ENCODE assay signal across 9 cellular contexts in the genomic region with DNA sequence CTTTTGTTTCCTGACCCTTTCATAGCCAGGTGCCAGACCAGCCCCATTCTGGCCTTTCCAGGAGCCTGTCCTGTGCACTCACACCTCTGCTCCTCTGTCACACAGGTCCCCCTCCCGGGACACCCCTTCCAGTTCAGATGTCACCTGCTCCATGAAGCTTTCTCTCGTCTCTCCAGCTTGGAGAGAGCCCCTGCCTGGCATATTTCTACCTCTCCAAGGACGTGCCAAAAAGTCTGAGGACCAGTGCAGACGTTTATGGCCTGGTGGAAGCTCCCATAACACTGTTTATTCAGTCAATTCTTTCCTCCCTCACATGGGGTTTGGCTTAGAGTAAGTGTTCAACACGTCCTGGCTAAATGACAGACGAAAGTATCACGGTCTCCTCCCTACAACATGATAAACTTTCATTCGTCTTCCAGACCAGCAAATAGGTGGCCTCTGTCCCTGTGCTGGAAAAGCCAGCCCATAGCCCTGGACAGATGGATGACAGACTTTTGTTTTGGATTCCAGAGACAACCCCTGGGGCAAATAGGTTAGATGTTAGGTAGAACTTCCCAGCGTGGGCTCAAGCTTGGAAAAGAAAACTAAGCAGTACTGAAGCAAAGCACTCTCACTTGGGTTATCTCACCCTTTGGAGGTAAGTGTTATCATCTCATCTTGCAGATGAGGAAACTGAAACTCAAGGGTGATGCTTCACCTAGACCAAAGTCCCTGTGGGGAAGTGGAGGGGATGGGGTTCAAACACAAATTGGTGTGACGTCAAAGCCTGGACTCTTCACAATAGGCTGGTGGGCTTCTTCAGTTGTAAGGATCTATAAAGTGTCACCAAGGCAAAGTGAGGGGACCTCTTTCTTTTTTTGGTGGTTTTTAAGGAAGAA. TPM values are rescaled to one million over a fixed set of nuclear protein-coding genes. Genes with fewer than 3 reads are reported as not detected.
DNase-seq lines count a peak whose midpoint lies in the region; ATAC-seq and TF ChIP-seq lines count a peak whose summit lies in the region.
"Had no signal": no experiment of that assay in that cellular context is flagged by ENCODE, and none has a peak within 500 bp of the region (broad histone marks: within the 10 kb centered on the region; RNA-seq: fewer than 3 reads in every experiment).

No MANE protein-coding gene starts in this region.

- no peaks in the 10 kb centered on the region for H3K9me3 ChIP-seq in gastroesophageal sphincter

- TF ChIP-seq EP300 in gastroesophageal sphincter (IDR thresholded peaks at IDR 0.05): no peak

- H3K36me3 Mint-ChIP-seq in WTC11: no peaks in the 10 kb centered on the region

- no peaks in the 10 kb centered on the region for H3K27me3 ChIP-seq in gastroesophageal sphincter

- peaks cover 36% of the 10 kb centered on the region for H3K4me1 Mint-ChIP-seq in WTC11
- peaks cover 59% of the 10 kb centered on the region for H3K4me1 Mint-ChIP-seq in stimulated activated naive CD8-positive, alpha-beta T cell treated with anti-CD3 and anti-CD28 coated beads, Interleukin-15, amount 100 ng/mL, for 72 hours

- peak overlapping the region; percentile 72 to 90 for H3K4me3 ChIP-seq in gastroesophageal sphincter

- ATAC-seq in WTC11 (no peak), gastroesophageal sphincter (no peak), GM21423 (IDR thresholded peaks at IDR 0.05; ENCODE audit: unreplicated experiment) (no peak), HG02623 (IDR thresholded peaks at IDR 0.05; ENCODE audit: unreplicated experiment) (no peak), GM18520 (IDR thresholded peaks at IDR 0.05; ENCODE audit: unreplicated experiment) (no peak)
- peak; percentile 68 for ATAC-seq in stimulated activated naive CD8-positive, alpha-beta T cell treated with anti-CD3 and anti-CD28 coated beads, Interleukin-15, amount 100 ng/mL, for 72 hours

- peaks cover 22% of the 10 kb centered on the region for H3K27me3 Mint-ChIP-seq in WTC11 (ENCODE audit: low read depth)
- H3K27me3 Mint-ChIP-seq in stimulated activated naive CD8-positive, alpha-beta T cell treated with anti-CD3 and anti-CD28 coated beads, Interleukin-15, amount 100 ng/mL, for 72 hours: no peaks in the 10 kb centered on the region

- TF ChIP-seq POLR2A in gastroesophageal sphincter (IDR thresholded peaks at IDR 0.05): peak in 1 of 2 donors; percentile 9

- DNase-seq in DMS 273 (lab: John Stamatoyannopoulos, UW; ENCODE audit: unreplicated experiment): peak; percentile 33
- no peak for DNase-seq in DMS 273 treated with DMSO at 0.1 percent for 48 hours (lab: John Stamatoyannopoulos, UW)
- no peak for DNase-seq in WTC11 (ENCODE audit: low spot score)
- DNase-seq in stimulated activated naive CD8-positive, alpha-beta T cell treated with anti-CD3 and anti-CD28 coated beads, Interleukin-15, amount 100 ng/mL, for 72 hours: peak; percentile 29 to 56

- peak overlapping the region; percentile 82 to 96 (median 92) for H3K27ac ChIP-seq in gastroesophageal sphincter
- H3K27ac ChIP-seq: SK-N-MC had no signal

- CTCF ChIA-PET in WTC11 (lab: Charles Lee): interaction anchor here (0.9 to 1.9 kb wide), 2 partner anchors 19 to 98 kb away, joined by 3 to 6 read pairs; no protein-coding TSS in a partner anchor

- 11 to 16% methylated on average over 7 to 8 of the region's 10 CpGs for WGBS in gastroesophageal sphincter (ENCODE audit: low coverage in 1 of 2), 2 donors

- peak overlapping the region; percentile 79 for H3K4me3 Mint-ChIP-seq in WTC11
- H3K4me3 Mint-ChIP-seq in stimulated activated naive CD8-positive, alpha-beta T cell treated with anti-CD3 and anti-CD28 coated beads, Interleukin-15, amount 100 ng/mL, for 72 hours: peak overlapping the region; percentile 90 to 92

- POLR2A ChIA-PET in WTC11 (lab: Charles Lee): interaction anchor here (1.2 kb wide), 1 partner anchor 25 kb away, joined by 3 read pairs; no protein-coding TSS in a partner anchor

- H3K9me3 Mint-ChIP-seq in WTC11: no peaks in the 10 kb centered on the region
- no peaks in the 10 kb centered on the region for H3K9me3 Mint-ChIP-seq in stimulated activated naive CD8-positive, alpha-beta T cell treated with anti-CD3 and anti-CD28 coated beads, Interleukin-15, amount 100 ng/mL, for 72 hours

- no peak for TF ChIP-seq CTCF in WTC11 (IDR thresholded peaks at IDR 0.05)
- no peak for TF ChIP-seq CTCF in gastroesophageal sphincter (IDR thresholded peaks at IDR 0.05)

- no peak overlapping the region for H3K27ac Mint-ChIP-seq in WTC11
- H3K27ac Mint-ChIP-seq in stimulated activated naive CD8-positive, alpha-beta T cell treated with anti-CD3 and anti-CD28 coated beads, Interleukin-15, amount 100 ng/mL, for 72 hours: peak overlapping the region; percentile 89 to 92

- H3K4me1 ChIP-seq in gastroesophageal sphincter: peaks cover 23 to 94% (median 51%) of the 10 kb centered on the region in 3 donors

- H3K36me3 ChIP-seq in gastroesophageal sphincter: no peaks in the 10 kb centered on the region

TF ChIP-seq in WTC11, 78 proteins besides CTCF, POLR2A, EP300 and RAD21 (continues in another document):
- TF ChIP-seq ZNF396 (CRISPR knock-in tag; IDR thresholded peaks at IDR 0.05; ENCODE audit: borderline replicate concordance) (no peak), GRHL2 (CRISPR knock-in tag; IDR thresholded peaks at IDR 0.05; ENCODE audit: insufficient replicate concordance, severe bottlenecking) (no peak), CBFB (CRISPR knock-in tag; IDR thresholded peaks at IDR 0.05; ENCODE audit: low read depth) (no peak), NFATC4 (CRISPR knock-in tag; IDR thresholded peaks at IDR 0.05) (no peak), ZNF219 (CRISPR knock-in tag; IDR thresholded peaks at IDR 0.05; ENCODE audit: borderline replicate concordance) (no peak), JAZF1 (CRISPR knock-in tag; IDR thresholded peaks at IDR 0.05) (no peak), ETV6 (CRISPR knock-in tag; IDR thresholded peaks at IDR 0.05) (no peak), FOXP1 (CRISPR knock-in tag; IDR thresholded peaks at IDR 0.05; ENCODE audit: borderline replicate concordance) (no peak)
- TF ChIP-seq, protein P1, sequence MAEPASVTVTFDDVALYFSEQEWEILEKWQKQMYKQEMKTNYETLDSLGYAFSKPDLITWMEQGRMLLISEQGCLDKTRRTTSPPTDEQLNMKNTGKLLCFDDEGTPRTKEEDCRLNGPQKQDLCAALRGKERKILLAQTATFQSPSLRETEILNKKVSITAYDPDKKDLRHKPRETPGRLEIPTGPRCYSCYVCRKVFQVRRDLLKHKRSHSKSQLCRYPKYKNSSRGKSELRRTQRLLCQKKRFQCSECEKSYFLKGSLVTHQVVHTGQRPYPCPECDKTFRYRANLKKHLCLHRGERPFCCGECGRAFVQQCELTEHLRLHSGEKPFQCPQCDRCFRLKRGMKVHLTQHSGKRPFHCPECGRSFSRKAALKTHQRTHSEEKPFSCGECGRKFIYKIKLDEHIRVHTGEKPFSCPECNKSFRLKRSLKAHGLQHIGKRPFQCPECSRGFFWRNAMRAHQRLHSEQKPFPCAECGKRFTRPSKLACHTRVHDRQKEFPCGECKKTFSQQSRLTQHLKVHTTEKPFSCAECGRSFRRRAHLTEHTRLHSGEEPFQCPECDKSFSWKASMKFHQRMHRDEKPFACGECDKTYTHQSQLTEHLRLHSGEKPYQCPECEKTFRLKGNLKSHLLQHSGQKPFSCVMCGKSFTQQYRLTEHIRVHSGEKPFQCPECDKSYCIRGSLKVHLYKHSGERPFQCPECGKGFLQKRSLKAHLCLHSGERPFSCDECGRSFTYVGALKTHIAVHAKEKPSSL (CRISPR knock-in tag; conservative IDR thresholded peaks at IDR 0.05): no peak
- TF ChIP-seq, protein P2, sequence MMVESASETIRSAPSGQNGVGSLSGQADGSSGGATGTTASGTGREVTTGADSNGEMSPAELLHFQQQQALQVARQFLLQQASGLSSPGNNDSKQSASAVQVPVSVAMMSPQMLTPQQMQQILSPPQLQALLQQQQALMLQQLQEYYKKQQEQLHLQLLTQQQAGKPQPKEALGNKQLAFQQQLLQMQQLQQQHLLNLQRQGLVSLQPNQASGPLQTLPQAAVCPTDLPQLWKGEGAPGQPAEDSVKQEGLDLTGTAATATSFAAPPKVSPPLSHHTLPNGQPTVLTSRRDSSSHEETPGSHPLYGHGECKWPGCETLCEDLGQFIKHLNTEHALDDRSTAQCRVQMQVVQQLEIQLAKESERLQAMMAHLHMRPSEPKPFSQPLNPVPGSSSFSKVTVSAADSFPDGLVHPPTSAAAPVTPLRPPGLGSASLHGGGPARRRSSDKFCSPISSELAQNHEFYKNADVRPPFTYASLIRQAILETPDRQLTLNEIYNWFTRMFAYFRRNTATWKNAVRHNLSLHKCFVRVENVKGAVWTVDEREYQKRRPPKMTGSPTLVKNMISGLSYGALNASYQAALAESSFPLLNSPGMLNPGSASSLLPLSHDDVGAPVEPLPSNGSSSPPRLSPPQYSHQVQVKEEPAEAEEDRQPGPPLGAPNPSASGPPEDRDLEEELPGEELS (CRISPR knock-in tag; IDR thresholded peaks at IDR 0.05): no peak
- TF ChIP-seq, protein P3, sequence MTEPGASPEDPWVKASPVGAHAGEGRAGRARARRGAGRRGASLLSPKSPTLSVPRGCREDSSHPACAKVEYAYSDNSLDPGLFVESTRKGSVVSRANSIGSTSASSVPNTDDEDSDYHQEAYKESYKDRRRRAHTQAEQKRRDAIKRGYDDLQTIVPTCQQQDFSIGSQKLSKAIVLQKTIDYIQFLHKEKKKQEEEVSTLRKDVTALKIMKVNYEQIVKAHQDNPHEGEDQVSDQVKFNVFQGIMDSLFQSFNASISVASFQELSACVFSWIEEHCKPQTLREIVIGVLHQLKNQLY (CRISPR knock-in tag; IDR thresholded peaks at IDR 0.05): no peak
- TF ChIP-seq, protein P4, sequence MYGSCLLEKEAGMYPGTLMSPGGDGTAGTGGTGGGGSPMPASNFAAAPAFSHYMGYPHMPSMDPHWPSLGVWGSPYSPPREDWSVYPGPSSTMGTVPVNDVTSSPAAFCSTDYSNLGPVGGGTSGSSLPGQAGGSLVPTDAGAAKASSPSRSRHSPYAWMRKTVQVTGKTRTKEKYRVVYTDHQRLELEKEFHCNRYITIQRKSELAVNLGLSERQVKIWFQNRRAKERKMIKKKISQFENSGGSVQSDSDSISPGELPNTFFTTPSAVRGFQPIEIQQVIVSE (CRISPR knock-in tag; IDR thresholded peaks at IDR 0.05; ENCODE audit: borderline replicate concordance): no peak

RNA-seq across cellular contexts. Expression of a gene that starts 52.9 kb away (rescaled TPM):
- total RNA-seq in WTC11 (2021) (40.6 to 45.0 TPM (median 42.0 TPM) in 3 replicates), gastroesophageal sphincter (10 to 100 TPM; 68.3 to 94.7 (median 69.9) TPM)

Comparison
In these comparisons a context has a peak if more than half of its experiments do, and no peak if none do; other contexts are left out.
1. DNase-seq: peak in DMS 273 (single experiment) and stimulated activated naive CD8-positive, alpha-beta T cell treated with anti-CD3 and anti-CD28 coated beads, Interleukin-15, amount 100 ng/mL, for 72 hours (2 of 2); none in DMS 273 treated with DMSO at 0.1 percent for 48 hours (single experiment) and WTC11 (single experiment).